ENCODE assay signal across 1 cellular context in the genomic region with DNA sequence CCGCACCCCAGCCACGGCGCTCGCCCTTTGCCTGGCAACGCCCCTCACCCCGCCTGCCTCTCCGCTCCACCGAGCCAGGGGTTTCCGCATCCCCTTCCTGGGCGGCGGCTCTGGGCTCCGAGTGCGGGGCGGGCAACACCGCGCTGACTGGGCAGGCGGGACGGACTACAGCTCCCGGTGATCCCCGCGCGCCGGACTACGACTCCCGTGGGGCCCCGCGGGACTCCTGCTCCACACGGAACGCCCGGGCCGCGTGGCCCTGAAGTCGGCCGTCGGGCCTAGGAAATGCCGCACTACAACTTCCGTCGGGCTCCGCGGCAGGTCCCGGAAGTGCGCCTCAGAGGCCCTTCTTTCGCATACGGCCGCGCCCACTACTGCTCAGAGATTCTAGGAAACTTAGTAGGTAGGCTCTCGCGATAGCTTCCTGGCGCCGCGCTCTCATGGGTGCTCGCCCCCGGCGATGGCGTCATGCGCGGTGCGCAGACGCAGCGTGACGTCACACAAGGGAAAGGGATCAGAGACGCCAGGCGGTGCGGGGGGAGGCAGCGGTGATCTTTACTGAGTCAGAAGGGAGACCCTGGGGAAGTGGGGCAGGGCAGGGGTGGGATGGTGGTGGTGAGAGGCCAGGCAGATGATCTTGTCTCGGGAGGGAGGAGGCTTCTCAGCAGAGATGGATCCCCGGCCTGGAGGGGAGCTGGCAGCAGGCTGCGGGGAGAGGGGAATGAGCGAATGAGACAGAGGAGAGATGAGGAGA.
TF ChIP-seq lines count a peak whose summit lies in the region.

A gene with protein sequence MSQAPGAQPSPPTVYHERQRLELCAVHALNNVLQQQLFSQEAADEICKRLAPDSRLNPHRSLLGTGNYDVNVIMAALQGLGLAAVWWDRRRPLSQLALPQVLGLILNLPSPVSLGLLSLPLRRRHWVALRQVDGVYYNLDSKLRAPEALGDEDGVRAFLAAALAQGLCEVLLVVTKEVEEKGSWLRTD (minus strand): TSS at position 123 of the 754 bp plus-strand sequence. CDS start 760 bp downstream, outside the sequence.

TF ChIP-seq in K562, 482 proteins besides CTCF, POLR2A, EP300 and RAD21 (continued from another document and continues in another):
- no peak for TF ChIP-seq YY1 (IDR thresholded peaks at IDR 0.05; ENCODE audit: borderline replicate concordance in 1 of 3, control insufficient read depth in 1 of 3, extremely low read depth in 1 of 3, insufficient read depth in 3 of 3, insufficient read length in 1 of 3, insufficient replicate concordance in 2 of 3, low read depth in 1 of 3, low read length in 2 of 3)
- no peak for TF ChIP-seq ZFP1 (CRISPR knock-in tag; IDR thresholded peaks at IDR 0.05)
- TF ChIP-seq TSC22D4 (tag; IDR thresholded peaks at IDR 0.05) = no peak
- TF ChIP-seq CREM (IDR thresholded peaks at IDR 0.05; ENCODE audit: low read depth) = peak; percentile 100
- peak; percentile 97 for TF ChIP-seq ZFX (CRISPR knock-in tag; IDR thresholded peaks at IDR 0.05)
- no peak for TF ChIP-seq SMAD3 (CRISPR knock-in tag; conservative IDR thresholded peaks at IDR 0.05)
- TF ChIP-seq, protein P1, sequence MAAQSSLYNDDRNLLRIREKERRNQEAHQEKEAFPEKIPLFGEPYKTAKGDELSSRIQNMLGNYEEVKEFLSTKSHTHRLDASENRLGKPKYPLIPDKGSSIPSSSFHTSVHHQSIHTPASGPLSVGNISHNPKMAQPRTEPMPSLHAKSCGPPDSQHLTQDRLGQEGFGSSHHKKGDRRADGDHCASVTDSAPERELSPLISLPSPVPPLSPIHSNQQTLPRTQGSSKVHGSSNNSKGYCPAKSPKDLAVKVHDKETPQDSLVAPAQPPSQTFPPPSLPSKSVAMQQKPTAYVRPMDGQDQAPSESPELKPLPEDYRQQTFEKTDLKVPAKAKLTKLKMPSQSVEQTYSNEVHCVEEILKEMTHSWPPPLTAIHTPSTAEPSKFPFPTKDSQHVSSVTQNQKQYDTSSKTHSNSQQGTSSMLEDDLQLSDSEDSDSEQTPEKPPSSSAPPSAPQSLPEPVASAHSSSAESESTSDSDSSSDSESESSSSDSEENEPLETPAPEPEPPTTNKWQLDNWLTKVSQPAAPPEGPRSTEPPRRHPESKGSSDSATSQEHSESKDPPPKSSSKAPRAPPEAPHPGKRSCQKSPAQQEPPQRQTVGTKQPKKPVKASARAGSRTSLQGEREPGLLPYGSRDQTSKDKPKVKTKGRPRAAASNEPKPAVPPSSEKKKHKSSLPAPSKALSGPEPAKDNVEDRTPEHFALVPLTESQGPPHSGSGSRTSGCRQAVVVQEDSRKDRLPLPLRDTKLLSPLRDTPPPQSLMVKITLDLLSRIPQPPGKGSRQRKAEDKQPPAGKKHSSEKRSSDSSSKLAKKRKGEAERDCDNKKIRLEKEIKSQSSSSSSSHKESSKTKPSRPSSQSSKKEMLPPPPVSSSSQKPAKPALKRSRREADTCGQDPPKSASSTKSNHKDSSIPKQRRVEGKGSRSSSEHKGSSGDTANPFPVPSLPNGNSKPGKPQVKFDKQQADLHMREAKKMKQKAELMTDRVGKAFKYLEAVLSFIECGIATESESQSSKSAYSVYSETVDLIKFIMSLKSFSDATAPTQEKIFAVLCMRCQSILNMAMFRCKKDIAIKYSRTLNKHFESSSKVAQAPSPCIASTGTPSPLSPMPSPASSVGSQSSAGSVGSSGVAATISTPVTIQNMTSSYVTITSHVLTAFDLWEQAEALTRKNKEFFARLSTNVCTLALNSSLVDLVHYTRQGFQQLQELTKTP (IDR thresholded peaks at IDR 0.05; ENCODE audit: low read depth in 1 of 2, partially characterized antibody in 2 of 2) = peak; percentile 18 to 97
- TF ChIP-seq ARID2 (IDR thresholded peaks at IDR 0.05) = no peak
- TF ChIP-seq JUN (IDR thresholded peaks at IDR 0.05; ENCODE audit: borderline replicate concordance, low read depth, low read length) = peak; percentile 80; the same call in 1 of the 2 replicates
- TF ChIP-seq JUN (CRISPR knock-in tag; IDR thresholded peaks at IDR 0.05; ENCODE audit: borderline replicate concordance) = peak; percentile 90; the same call in 1 of the 2 replicates
- no peak for TF ChIP-seq ZNF407 (IDR thresholded peaks at IDR 0.05; ENCODE audit: low read depth)
- TF ChIP-seq SAFB (IDR thresholded peaks at IDR 0.05; ENCODE audit: borderline replicate concordance, low read depth, low read length) = peak; percentile 94
- TF ChIP-seq ETV1 (tag; conservative IDR thresholded peaks at IDR 0.05; ENCODE audit: low read depth) = no peak
- TF ChIP-seq ZNF57 (CRISPR knock-in tag; IDR thresholded peaks at IDR 0.05) = 0 out of 2 replicates have a peak, but pooled peaks have one; percentile 32
- no peak for TF ChIP-seq TRIM28 (IDR thresholded peaks at IDR 0.05)
- peak; percentile 97 for TF ChIP-seq GABPA (tag; conservative IDR thresholded peaks at IDR 0.05; ENCODE audit: low read depth)
- TF ChIP-seq CHAMP1 (IDR thresholded peaks at IDR 0.05) = no peak
- TF ChIP-seq TBP (optimal IDR thresholded peaks at IDR 0.05; ENCODE audit: low read depth, low read length) = peak; percentile 27
- TF ChIP-seq, protein P2, sequence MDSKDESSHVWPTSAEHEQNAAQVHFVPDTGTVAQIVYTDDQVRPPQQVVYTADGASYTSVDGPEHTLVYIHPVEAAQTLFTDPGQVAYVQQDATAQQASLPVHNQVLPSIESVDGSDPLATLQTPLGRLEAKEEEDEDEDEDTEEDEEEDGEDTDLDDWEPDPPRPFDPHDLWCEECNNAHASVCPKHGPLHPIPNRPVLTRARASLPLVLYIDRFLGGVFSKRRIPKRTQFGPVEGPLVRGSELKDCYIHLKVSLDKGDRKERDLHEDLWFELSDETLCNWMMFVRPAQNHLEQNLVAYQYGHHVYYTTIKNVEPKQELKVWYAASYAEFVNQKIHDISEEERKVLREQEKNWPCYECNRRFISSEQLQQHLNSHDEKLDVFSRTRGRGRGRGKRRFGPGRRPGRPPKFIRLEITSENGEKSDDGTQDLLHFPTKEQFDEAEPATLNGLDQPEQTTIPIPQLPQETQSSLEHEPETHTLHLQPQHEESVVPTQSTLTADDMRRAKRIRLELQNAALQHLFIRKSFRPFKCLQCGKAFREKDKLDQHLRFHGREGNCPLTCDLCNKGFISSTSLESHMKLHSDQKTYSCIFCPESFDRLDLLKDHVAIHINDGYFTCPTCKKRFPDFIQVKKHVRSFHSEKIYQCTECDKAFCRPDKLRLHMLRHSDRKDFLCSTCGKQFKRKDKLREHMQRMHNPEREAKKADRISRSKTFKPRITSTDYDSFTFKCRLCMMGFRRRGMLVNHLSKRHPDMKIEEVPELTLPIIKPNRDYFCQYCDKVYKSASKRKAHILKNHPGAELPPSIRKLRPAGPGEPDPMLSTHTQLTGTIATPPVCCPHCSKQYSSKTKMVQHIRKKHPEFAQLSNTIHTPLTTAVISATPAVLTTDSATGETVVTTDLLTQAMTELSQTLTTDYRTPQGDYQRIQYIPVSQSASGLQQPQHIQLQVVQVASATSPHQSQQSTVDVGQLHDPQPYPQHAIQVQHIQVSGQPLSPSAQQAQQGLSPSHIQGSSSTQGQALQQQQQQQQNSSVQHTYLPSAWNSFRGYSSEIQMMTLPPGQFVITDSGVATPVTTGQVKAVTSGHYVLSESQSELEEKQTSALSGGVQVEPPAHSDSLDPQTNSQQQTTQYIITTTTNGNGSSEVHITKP (IDR thresholded peaks at IDR 0.05; ENCODE audit: partially characterized antibody) = peak; percentile 38
- no peak for TF ChIP-seq MCM3 (IDR thresholded peaks at IDR 0.05)
- TF ChIP-seq PHF8 (IDR thresholded peaks at IDR 0.05; ENCODE audit: borderline replicate concordance, low read length) = peak; percentile 76; the same call in 1 of the 2 replicates
- TF ChIP-seq COPS2 (conservative IDR thresholded peaks at IDR 0.05) = no peak
- no peak; the same call in 1 of the 2 replicates for TF ChIP-seq ZNF766 (CRISPR knock-in tag; conservative IDR thresholded peaks at IDR 0.05)
- peak; percentile 60; the same call in 1 of the 2 replicates for TF ChIP-seq CAMTA2 (CRISPR knock-in tag; conservative IDR thresholded peaks at IDR 0.05)
- peak; percentile 96 for TF ChIP-seq ATF1 (CRISPR knock-in tag; IDR thresholded peaks at IDR 0.05)
- peak; percentile 100 for TF ChIP-seq ATF1 (tag; IDR thresholded peaks at IDR 0.05)
- no peak for TF ChIP-seq NFYB (IDR thresholded peaks at IDR 0.05; ENCODE audit: extremely low read depth, insufficient read length)
- no peak; a peak in 1 of 4 replicates for TF ChIP-seq ARNT (IDR thresholded peaks at IDR 0.05)
- TF ChIP-seq SOX6 (IDR thresholded peaks at IDR 0.05) = peak; percentile 19; the same call in 1 of the 2 replicates
- TF ChIP-seq SIN3A (IDR thresholded peaks at IDR 0.05; ENCODE audit: borderline replicate concordance in 2 of 2, control insufficient read depth in 1 of 2, low read depth in 2 of 2, low read length in 2 of 2) = peak in 1 of 2 experiments; percentile 64; a peak in 1 of 4 replicates
- TF ChIP-seq ZNF263 (CRISPR knock-in tag; IDR thresholded peaks at IDR 0.05; ENCODE audit: borderline replicate concordance) = no peak
- TF ChIP-seq SIRT6 (IDR thresholded peaks at IDR 0.05; ENCODE audit: low read depth, low read length) = no peak
- TF ChIP-seq ZNF561 (CRISPR knock-in tag; conservative IDR thresholded peaks at IDR 0.05) = no peak
- no peak for TF ChIP-seq NELFE (IDR thresholded peaks at IDR 0.05; ENCODE audit: insufficient read depth, insufficient read length)
- TF ChIP-seq SMC3 (conservative IDR thresholded peaks at IDR 0.05; ENCODE audit: insufficient read depth, low read depth, low read length) = no peak
- TF ChIP-seq PTBP1 (IDR thresholded peaks at IDR 0.05; ENCODE audit: low read depth, low read length) = no peak
- TF ChIP-seq GTF2E2 (tag; IDR thresholded peaks at IDR 0.05) = no peak
- no peak for TF ChIP-seq ZBED1 (IDR thresholded peaks at IDR 0.05)
- peak; percentile 83; the same call in 1 of the 2 replicates for TF ChIP-seq RHOXF2B (CRISPR knock-in tag; conservative IDR thresholded peaks at IDR 0.05)
- TF ChIP-seq ELF2 (CRISPR knock-in tag; IDR thresholded peaks at IDR 0.05) = peak; percentile 90
- peak; percentile 100 for TF ChIP-seq MTA3 (IDR thresholded peaks at IDR 0.05; ENCODE audit: borderline replicate concordance)
- TF ChIP-seq CSDE1 (IDR thresholded peaks at IDR 0.05) = peak in 1 of 2 experiments; percentile 96; a peak in 2 of 4 replicates
